23 cellular contexts compared by ENCODE assay signal in the genomic region with DNA sequence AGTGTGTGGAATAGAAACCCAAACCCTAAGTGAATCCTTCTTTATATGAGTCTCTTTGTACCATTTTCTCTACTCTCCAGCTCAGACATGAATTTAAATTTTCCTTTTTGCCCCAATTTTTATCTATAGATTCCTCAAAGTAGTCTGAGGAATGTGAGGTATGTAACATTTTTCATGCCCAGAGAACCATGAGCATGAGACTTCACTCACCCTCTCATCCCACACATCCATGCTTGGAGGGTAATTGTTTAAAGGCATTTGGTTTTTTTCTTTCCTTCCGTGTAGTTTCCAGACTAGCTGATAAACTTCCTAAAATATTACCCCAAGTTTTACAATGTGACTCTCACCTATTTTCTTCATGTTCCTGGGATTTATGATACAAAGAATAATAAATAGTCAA.
"Had no signal": no experiment of that assay in that cellular context is flagged by ENCODE, and none has a peak within 500 bp of the region (broad histone marks: within the 10 kb centered on the region; RNA-seq: fewer than 3 reads in every experiment).

No MANE protein-coding gene starts in this region.

- H3K4me2 ChIP-seq: hepatocyte had no signal

- H3K27me3 ChIP-seq: foreskin keratinocyte, hepatocyte, pancreas, upper lobe of left lung had no signal

- H3K9me3 ChIP-seq: mucosa of descending colon, pancreas, psoas muscle, thoracic aorta, upper lobe of left lung had no signal

- H3K27ac ChIP-seq: coronary artery, epithelial cell of prostate, foreskin keratinocyte, hepatocyte, pancreas, psoas muscle, thoracic aorta, upper lobe of left lung had no signal

- H3K4me3 ChIP-seq: coronary artery, hepatocyte, mucosa of descending colon, pancreas, psoas muscle, thoracic aorta, upper lobe of left lung had no signal

- H3K4me1 ChIP-seq: pancreas, psoas muscle, upper lobe of left lung had no signal

- H3K36me3 Mint-ChIP-seq: activated naive CD4-positive, alpha-beta T cell treated with anti-CD3 and anti-CD28 coated beads, Interleukin-2, amount 10 ng/mL, durations not matched to agents 7 days and 5 days had no signal

- H2AFZ ChIP-seq: hepatocyte had no signal

- ATAC-seq: foreskin keratinocyte, left cardiac atrium, mucosa of descending colon, pancreas, psoas muscle, right cardiac atrium had no signal

- H3K27me3 Mint-ChIP-seq: activated B cell treated with CpG ODN at 0.5 μM for 24 hours; activated CD4-positive, alpha-beta memory T cell treated with anti-CD3 and anti-CD28 coated beads, Interleukin-2, amount 10 ng/mL, durations not matched to agents 7 days and 5 days; activated naive CD4-positive, alpha-beta T cell treated with anti-CD3 and anti-CD28 coated beads, Interleukin-2, amount 10 ng/mL, durations not matched to agents 7 days and 5 days; central memory CD8-positive, alpha-beta T cell had no signal

- DNase-seq: activated B cell treated with CpG ODN at 0.5 μM for 24 hours; activated CD4-positive, alpha-beta memory T cell treated with anti-CD3 and anti-CD28 coated beads, Interleukin-2, amount 10 ng/mL, durations not matched to agents 7 days and 5 days; activated CD4-positive, alpha-beta T cell treated with anti-CD3 and anti-CD28 coated beads for 4 hours; activated effector memory CD4-positive, alpha-beta T cell treated with anti-CD3 and anti-CD28 coated beads, Interleukin-2, amount 50 U/mL, for 16 hours; activated naive CD4-positive, alpha-beta T cell treated with anti-CD3 and anti-CD28 coated beads, Interleukin-2, amount 10 ng/mL, durations not matched to agents 7 days and 5 days; aorta; foreskin keratinocyte; left cardiac atrium; mucosa of descending colon; nephron progenitor cell; pancreas; psoas muscle; right cardiac atrium; stimulated activated CD4-positive, alpha-beta T cell treated with anti-CD3 and anti-CD28 coated beads, Interleukin-2, amount 100 ng/mL, for 24 hours; stimulated activated naive CD4-positive, alpha-beta T cell; T1000; upper lobe of left lung had no signal

- H3K4me3 Mint-ChIP-seq: activated B cell treated with CpG ODN at 0.5 μM for 24 hours; activated CD4-positive, alpha-beta memory T cell treated with anti-CD3 and anti-CD28 coated beads, Interleukin-2, amount 10 ng/mL, durations not matched to agents 7 days and 5 days; activated naive CD4-positive, alpha-beta T cell treated with anti-CD3 and anti-CD28 coated beads, Interleukin-2, amount 10 ng/mL, durations not matched to agents 7 days and 5 days; central memory CD8-positive, alpha-beta T cell; nephron progenitor cell; T-helper 1 cell treated with Interleukin-12 subunit alpha and Interleukin-12 subunit beta and Interleukin-4 antibody, amounts not matched to agents 30 μg/mL and 1 μg/mL, for 36 hours had no signal

- FAIRE-seq: pancreas had no signal

- H3K9me3 Mint-ChIP-seq: T-helper 1 cell treated with Interleukin-12 subunit alpha and Interleukin-12 subunit beta and Interleukin-4 antibody, amounts not matched to agents 30 μg/mL and 1 μg/mL, for 36 hours had no signal

- H3K36me3 ChIP-seq: pancreas, thoracic aorta, upper lobe of left lung had no signal

- H3K4me1 Mint-ChIP-seq: activated B cell treated with CpG ODN at 0.5 μM for 24 hours; activated CD4-positive, alpha-beta memory T cell treated with anti-CD3 and anti-CD28 coated beads, Interleukin-2, amount 10 ng/mL, durations not matched to agents 7 days and 5 days; activated naive CD4-positive, alpha-beta T cell treated with anti-CD3 and anti-CD28 coated beads, Interleukin-2, amount 10 ng/mL, durations not matched to agents 7 days and 5 days; central memory CD8-positive, alpha-beta T cell; nephron progenitor cell had no signal

- H3K79me2 ChIP-seq: hepatocyte had no signal

- H3K27ac Mint-ChIP-seq: activated B cell treated with CpG ODN at 0.5 μM for 24 hours; activated CD4-positive, alpha-beta memory T cell treated with anti-CD3 and anti-CD28 coated beads, Interleukin-2, amount 10 ng/mL, durations not matched to agents 7 days and 5 days; activated naive CD4-positive, alpha-beta T cell treated with anti-CD3 and anti-CD28 coated beads, Interleukin-2, amount 10 ng/mL, durations not matched to agents 7 days and 5 days; nephron progenitor cell; T-helper 1 cell treated with Interleukin-12 subunit alpha and Interleukin-12 subunit beta and Interleukin-4 antibody, amounts not matched to agents 30 μg/mL and 1 μg/mL, for 36 hours had no signal
